1 cellular context compared by ENCODE assay signal in the genomic region with DNA sequence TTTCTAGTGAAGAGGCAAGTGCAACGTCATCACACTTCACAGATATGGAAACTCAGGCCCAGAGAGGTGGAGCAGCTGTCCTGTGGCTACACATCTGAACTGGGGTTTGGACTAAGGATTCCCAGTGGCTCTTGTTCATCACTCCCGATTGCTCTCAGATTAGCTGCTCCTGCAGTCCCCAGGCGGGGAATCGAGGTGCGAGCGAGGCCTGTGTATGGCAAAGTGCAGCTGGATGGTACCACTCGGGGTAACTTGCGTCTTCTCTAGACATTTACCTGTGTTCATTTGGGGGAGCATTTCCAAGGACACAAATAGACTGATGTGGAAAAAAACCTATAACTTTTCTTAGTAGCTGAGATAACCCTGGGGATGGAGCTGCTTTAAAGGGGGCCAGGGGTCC.
TF ChIP-seq lines count a peak whose summit lies in the region.

No MANE protein-coding gene starts in this region.

TF ChIP-seq in GM23338, 12 proteins besides CTCF, POLR2A, EP300 and RAD21:
- TF ChIP-seq STAT1 (IDR thresholded peaks at IDR 0.05; ENCODE audit: unreplicated experiment) (no peak), EZH2phosphoT487 (IDR thresholded peaks at IDR 0.05; ENCODE audit: unreplicated experiment) (no peak), POLR2AphosphoS5 (IDR thresholded peaks at IDR 0.05; ENCODE audit: low read depth) (no peak), ZNF114 (CRISPR knock-in tag; IDR thresholded peaks at IDR 0.05) (no peak), JUNB (IDR thresholded peaks at IDR 0.05; ENCODE audit: unreplicated experiment) (no peak), CREB1 (CRISPR knock-in tag; IDR thresholded peaks at IDR 0.05; ENCODE audit: low read depth) (no peak), ZNF331 (CRISPR knock-in tag; IDR thresholded peaks at IDR 0.05; ENCODE audit: low read depth) (no peak), NANOG (IDR thresholded peaks at IDR 0.05; ENCODE audit: borderline replicate concordance) (no peak), EZH2 (IDR thresholded peaks at IDR 0.05; ENCODE audit: low read depth, unreplicated experiment) (no peak)
- TF ChIP-seq, protein P1, sequence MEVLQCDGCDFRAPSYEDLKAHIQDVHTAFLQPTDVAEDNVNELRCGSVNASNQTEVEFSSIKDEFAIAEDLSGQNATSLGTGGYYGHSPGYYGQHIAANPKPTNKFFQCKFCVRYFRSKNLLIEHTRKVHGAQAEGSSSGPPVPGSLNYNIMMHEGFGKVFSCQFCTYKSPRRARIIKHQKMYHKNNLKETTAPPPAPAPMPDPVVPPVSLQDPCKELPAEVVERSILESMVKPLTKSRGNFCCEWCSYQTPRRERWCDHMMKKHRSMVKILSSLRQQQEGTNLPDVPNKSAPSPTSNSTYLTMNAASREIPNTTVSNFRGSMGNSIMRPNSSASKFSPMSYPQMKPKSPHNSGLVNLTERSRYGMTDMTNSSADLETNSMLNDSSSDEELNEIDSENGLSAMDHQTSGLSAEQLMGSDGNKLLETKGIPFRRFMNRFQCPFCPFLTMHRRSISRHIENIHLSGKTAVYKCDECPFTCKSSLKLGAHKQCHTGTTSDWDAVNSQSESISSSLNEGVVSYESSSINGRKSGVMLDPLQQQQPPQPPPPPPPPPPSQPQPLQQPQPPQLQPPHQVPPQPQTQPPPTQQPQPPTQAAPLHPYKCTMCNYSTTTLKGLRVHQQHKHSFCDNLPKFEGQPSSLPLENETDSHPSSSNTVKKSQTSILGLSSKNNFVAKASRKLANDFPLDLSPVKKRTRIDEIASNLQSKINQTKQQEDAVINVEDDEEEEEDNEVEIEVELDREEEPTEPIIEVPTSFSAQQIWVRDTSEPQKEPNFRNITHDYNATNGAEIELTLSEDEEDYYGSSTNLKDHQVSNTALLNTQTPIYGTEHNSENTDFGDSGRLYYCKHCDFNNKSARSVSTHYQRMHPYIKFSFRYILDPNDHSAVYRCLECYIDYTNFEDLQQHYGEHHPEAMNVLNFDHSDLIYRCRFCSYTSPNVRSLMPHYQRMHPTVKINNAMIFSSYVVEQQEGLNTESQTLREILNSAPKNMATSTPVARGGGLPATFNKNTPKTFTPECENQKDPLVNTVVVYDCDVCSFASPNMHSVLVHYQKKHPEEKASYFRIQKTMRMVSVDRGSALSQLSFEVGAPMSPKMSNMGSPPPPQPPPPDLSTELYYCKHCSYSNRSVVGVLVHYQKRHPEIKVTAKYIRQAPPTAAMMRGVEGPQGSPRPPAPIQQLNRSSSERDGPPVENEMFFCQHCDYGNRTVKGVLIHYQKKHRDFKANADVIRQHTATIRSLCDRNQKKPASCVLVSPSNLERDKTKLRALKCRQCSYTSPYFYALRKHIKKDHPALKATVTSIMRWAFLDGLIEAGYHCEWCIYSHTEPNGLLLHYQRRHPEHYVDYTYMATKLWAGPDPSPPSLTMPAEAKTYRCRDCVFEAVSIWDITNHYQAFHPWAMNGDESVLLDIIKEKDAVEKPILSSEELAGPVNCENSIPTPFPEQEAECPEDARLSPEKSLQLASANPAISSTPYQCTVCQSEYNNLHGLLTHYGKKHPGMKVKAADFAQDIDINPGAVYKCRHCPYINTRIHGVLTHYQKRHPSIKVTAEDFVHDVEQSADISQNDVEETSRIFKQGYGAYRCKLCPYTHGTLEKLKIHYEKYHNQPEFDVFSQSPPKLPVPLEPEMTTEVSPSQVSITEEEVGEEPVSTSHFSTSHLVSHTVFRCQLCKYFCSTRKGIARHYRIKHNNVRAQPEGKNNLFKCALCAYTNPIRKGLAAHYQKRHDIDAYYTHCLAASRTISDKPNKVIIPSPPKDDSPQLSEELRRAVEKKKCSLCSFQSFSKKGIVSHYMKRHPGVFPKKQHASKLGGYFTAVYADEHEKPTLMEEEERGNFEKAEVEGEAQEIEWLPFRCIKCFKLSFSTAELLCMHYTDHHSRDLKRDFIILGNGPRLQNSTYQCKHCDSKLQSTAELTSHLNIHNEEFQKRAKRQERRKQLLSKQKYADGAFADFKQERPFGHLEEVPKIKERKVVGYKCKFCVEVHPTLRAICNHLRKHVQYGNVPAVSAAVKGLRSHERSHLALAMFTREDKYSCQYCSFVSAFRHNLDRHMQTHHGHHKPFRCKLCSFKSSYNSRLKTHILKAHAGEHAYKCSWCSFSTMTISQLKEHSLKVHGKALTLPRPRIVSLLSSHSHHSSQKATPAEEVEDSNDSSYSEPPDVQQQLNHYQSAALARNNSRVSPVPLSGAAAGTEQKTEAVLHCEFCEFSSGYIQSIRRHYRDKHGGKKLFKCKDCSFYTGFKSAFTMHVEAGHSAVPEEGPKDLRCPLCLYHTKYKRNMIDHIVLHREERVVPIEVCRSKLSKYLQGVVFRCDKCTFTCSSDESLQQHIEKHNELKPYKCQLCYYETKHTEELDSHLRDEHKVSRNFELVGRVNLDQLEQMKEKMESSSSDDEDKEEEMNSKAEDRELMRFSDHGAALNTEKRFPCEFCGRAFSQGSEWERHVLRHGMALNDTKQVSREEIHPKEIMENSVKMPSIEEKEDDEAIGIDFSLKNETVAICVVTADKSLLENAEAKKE (CRISPR knock-in tag; IDR thresholded peaks at IDR 0.05): no peak
- TF ChIP-seq, protein P2, sequence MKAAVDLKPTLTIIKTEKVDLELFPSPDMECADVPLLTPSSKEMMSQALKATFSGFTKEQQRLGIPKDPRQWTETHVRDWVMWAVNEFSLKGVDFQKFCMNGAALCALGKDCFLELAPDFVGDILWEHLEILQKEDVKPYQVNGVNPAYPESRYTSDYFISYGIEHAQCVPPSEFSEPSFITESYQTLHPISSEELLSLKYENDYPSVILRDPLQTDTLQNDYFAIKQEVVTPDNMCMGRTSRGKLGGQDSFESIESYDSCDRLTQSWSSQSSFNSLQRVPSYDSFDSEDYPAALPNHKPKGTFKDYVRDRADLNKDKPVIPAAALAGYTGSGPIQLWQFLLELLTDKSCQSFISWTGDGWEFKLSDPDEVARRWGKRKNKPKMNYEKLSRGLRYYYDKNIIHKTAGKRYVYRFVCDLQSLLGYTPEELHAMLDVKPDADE (IDR thresholded peaks at IDR 0.05): no peak
- TF ChIP-seq, protein P3, sequence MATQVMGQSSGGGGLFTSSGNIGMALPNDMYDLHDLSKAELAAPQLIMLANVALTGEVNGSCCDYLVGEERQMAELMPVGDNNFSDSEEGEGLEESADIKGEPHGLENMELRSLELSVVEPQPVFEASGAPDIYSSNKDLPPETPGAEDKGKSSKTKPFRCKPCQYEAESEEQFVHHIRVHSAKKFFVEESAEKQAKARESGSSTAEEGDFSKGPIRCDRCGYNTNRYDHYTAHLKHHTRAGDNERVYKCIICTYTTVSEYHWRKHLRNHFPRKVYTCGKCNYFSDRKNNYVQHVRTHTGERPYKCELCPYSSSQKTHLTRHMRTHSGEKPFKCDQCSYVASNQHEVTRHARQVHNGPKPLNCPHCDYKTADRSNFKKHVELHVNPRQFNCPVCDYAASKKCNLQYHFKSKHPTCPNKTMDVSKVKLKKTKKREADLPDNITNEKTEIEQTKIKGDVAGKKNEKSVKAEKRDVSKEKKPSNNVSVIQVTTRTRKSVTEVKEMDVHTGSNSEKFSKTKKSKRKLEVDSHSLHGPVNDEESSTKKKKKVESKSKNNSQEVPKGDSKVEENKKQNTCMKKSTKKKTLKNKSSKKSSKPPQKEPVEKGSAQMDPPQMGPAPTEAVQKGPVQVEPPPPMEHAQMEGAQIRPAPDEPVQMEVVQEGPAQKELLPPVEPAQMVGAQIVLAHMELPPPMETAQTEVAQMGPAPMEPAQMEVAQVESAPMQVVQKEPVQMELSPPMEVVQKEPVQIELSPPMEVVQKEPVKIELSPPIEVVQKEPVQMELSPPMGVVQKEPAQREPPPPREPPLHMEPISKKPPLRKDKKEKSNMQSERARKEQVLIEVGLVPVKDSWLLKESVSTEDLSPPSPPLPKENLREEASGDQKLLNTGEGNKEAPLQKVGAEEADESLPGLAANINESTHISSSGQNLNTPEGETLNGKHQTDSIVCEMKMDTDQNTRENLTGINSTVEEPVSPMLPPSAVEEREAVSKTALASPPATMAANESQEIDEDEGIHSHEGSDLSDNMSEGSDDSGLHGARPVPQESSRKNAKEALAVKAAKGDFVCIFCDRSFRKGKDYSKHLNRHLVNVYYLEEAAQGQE (IDR thresholded peaks at IDR 0.05; ENCODE audit: unreplicated experiment): no peak
